26 cellular contexts compared by ENCODE assay signal in the genomic region with DNA sequence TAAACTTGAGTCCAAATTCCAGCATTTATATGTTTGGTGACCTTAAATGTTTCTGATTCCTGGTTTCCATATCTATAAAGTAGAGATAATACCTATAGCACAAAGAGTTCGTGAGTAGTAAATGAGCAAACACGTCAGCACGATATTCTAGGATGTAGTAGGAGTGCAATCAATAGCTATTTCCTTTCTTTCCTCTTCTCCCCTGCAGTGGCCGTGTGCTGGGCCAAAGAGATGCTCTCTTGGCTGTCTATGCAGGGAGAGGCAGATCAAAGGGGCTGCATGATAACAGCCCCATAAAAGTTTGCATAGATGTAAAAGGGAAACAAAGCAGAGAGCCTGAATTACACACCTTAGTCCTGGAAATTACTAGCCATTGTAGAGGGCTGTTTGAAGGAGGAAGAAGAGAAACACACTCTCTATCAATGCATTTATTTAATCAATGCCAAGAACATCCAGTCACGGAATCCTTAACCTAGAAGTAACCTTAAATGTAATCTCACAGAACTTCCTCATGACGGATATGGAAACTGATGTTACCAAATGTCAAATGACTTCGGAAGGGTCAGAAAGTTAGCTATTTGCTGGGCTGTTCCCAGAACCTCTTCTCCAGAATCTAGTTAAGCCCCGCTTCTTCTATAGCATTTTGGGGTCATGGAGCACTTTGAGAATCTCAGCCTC. TPM values are rescaled to one million over a fixed set of nuclear protein-coding genes. Genes with fewer than 3 reads are reported as not detected.
DNase-seq lines count a peak whose midpoint lies in the region; ATAC-seq and TF ChIP-seq lines count a peak whose summit lies in the region.
"Had no signal": no experiment of that assay in that cellular context is flagged by ENCODE, and none has a peak within 500 bp of the region (broad histone marks: within the 10 kb centered on the region; RNA-seq: fewer than 3 reads in every experiment).

No MANE protein-coding gene starts in this region.

- no peak overlapping the region for H3K9ac ChIP-seq in OCI-LY3 (ENCODE audit: low read length)

- H3K9me3 ChIP-seq in OCI-LY3 (ENCODE audit: insufficient read depth, low read length): no peaks in the 10 kb centered on the region
- H3K9me3 ChIP-seq in spleen: no peaks in the 10 kb centered on the region
- H3K9me3 ChIP-seq: ovary had no signal

- H3K36me3 ChIP-seq in OCI-LY3 (replicated peaks; ENCODE audit: low read depth, low read length): no peaks in the 10 kb centered on the region
- H3K36me3 ChIP-seq in spleen: no peaks in the 10 kb centered on the region
- H3K36me3 ChIP-seq: ovary had no signal

- H3K27ac Mint-ChIP-seq in naive thymus-derived CD8-positive, alpha-beta T cell: peak overlapping the region in 1 of 10 donors; percentile 50
- H3K27ac Mint-ChIP-seq: activated naive CD4-positive, alpha-beta T cell treated with anti-CD3 and anti-CD28 coated beads for 36 hours; T-helper 17 cell had no signal

- H3K4me3 ChIP-seq in OCI-LY3 (ENCODE audit: low read length) (no peak overlapping the region), spleen (peak overlapping the region in 1 of 8 donors; percentile 0)
- H3K4me3 ChIP-seq: ovary had no signal

- H3K36me3 Mint-ChIP-seq in naive thymus-derived CD8-positive, alpha-beta T cell: no peaks in the 10 kb centered on the region

- H3K9me3 Mint-ChIP-seq in naive thymus-derived CD8-positive, alpha-beta T cell: peaks cover 0 to 3% (median 0%) of the 10 kb centered on the region in 9 donors
- H3K9me3 Mint-ChIP-seq: activated naive CD4-positive, alpha-beta T cell treated with anti-CD3 and anti-CD28 coated beads for 36 hours had no signal

- no peak overlapping the region for H3K4me3 Mint-ChIP-seq in naive thymus-derived CD8-positive, alpha-beta T cell
- H3K4me3 Mint-ChIP-seq: activated naive CD4-positive, alpha-beta T cell treated with anti-CD3 and anti-CD28 coated beads for 36 hours; T-helper 17 cell had no signal

- DNase-seq in HT-29 (ENCODE audit: low spot score): peak; percentile 12
- DNase-seq in left lobe of liver (ENCODE audit: low spot score): no peak
- no peak for DNase-seq in spleen
- no peak for DNase-seq in NCI-H1694 treated with DMSO at 0.1 percent for 48 hours (lab: John Stamatoyannopoulos, UW)
- DNase-seq in naive thymus-derived CD8-positive, alpha-beta T cell: no peak
- DNase-seq: activated CD4-positive, alpha-beta T cell treated with anti-CD3 and anti-CD28 coated beads, Interleukin-2, amount 50 U/mL, for 4 hours; activated naive CD4-positive, alpha-beta T cell treated with anti-CD3 and anti-CD28 coated beads for 36 hours; activated T-cell treated with anti-CD3 and anti-CD28 coated beads for 4 hours; AML-193; cerebellar nuclear complex; effector memory CD4-positive, alpha-beta T cell; glutamatergic neuron; H7; left ventricle myocardium superior; NCI-H1092 treated with DMSO at 0.1 percent for 48 hours; NCI-H510A treated with DMSO at 0.1 percent for 48 hours; SIG-M5; stimulated activated CD4-positive, alpha-beta T cell treated with anti-CD3 and anti-CD28 coated beads, Interleukin-1b, Interleukin-23, amount 100 ng/mL, for 48 hours; stimulated activated naive CD4-positive, alpha-beta T cell treated with Interleukin-2 at 50 U/mL for 16 hours; T-helper 17 cell; trophoblast cell had no signal

- H3K27me3 ChIP-seq in OCI-LY3 (ENCODE audit: low read depth, low read length) (no peaks in the 10 kb centered on the region), spleen (replicated peaks in 1 of 7) (no peaks in the 10 kb centered on the region)
- H3K27me3 ChIP-seq: ovary had no signal

- 51 to 75% (median 59%) methylated on average over 8 of the region's 8 CpGs for WGBS in spleen, 5 donors

- intact Hi-C loops in spleen (cut with DNase I; ENCODE audit: low total_unique reads): no loop called here

- H4K20me1 ChIP-seq in OCI-LY3 (ENCODE audit: insufficient read depth, low read length): no peaks in the 10 kb centered on the region

- H3K4me1 ChIP-seq in OCI-LY3 (ENCODE audit: low read length) (peaks cover 34% of the 10 kb centered on the region), spleen (peaks cover 0 to 70% (median 31%) of the 10 kb centered on the region in 6 donors)

- peak overlapping the region; percentile 41; the same call in 1 of the 2 replicates for H2AFZ ChIP-seq in OCI-LY3 (ENCODE audit: low read depth, low read length)

- H3K27me3 Mint-ChIP-seq in naive thymus-derived CD8-positive, alpha-beta T cell: no peaks in the 10 kb centered on the region
- H3K27me3 Mint-ChIP-seq: T-helper 17 cell had no signal

- TF ChIP-seq CTCF in OCI-LY3 (IDR thresholded peaks at IDR 0.05; ENCODE audit: low read depth, low read length): no peak
- no peak for TF ChIP-seq CTCF in spleen (IDR thresholded peaks at IDR 0.05 in 8 of 11, conservative IDR thresholded peaks at IDR 0.05 in 3 of 11)

- peaks cover 11 to 55% (median 37%) of the 10 kb centered on the region in 4 donors for H3K4me1 Mint-ChIP-seq in naive thymus-derived CD8-positive, alpha-beta T cell

- H3K27ac ChIP-seq in OCI-LY3 (ENCODE audit: low read length): no peak overlapping the region
- peak overlapping the region in 6 of 8 donors; percentile 19 to 67 (median 57) for H3K27ac ChIP-seq in spleen
- H3K27ac ChIP-seq: ovary, VCaP had no signal

- no peaks in the 10 kb centered on the region for H3K79me2 ChIP-seq in OCI-LY3 (ENCODE audit: low read length)

- peak; percentile 53 for ATAC-seq in left lobe of liver
- no peak for ATAC-seq in GM18870 (IDR thresholded peaks at IDR 0.05; ENCODE audit: unreplicated experiment)
- no peak for ATAC-seq in naive thymus-derived CD8-positive, alpha-beta T cell
- ATAC-seq: left ventricle myocardium superior, T-helper 17 cell had no signal

- TF ChIP-seq POLR2A in spleen (IDR thresholded peaks at IDR 0.05): no peak

- H3K4me2 ChIP-seq in OCI-LY3 (ENCODE audit: low read length): peak overlapping the region; percentile 50

- POLR2A ChIA-PET in naive thymus-derived CD8-positive, alpha-beta T cell (lab: Charles Lee): no interaction called here

RNA-seq across cellular contexts. Expression of gene PLAC8, which starts 35.5 kb away (rescaled TPM):
- total RNA-seq in HT-29 (2014; rRNA removed; shearing (Covaris generic)): 9.8 and 10.8 TPM in 2 replicates
- 6.8 TPM for total RNA-seq in left lobe of liver
- total RNA-seq in spleen: 100 to 1,000 TPM; 156 to 341 (median 215) TPM
- 100 to 1,000 TPM; 193 to 321 (median 256) TPM for polyA plus RNA-seq in spleen
- 100 to 1,000 TPM; 222 to 258 TPM for total RNA-seq in naive thymus-derived CD8-positive, alpha-beta T cell
- polyA plus RNA-seq in naive thymus-derived CD8-positive, alpha-beta T cell: 100 to 1,000 TPM; 470 to 615 (median 609) TPM
- total RNA-seq: OCI-LY7 had no signal

Comparison
In these comparisons a context has a peak if more than half of its experiments do, and no peak if none do; other contexts are left out.
1. RNA of gene PLAC8, which starts 35.5 kb away (total RNA-seq): 222 to 258 TPM in naive thymus-derived CD8-positive, alpha-beta T cell and 156 to 341 TPM in spleen; 9.8 to 10.8 TPM in HT-29 and 6.8 TPM in left lobe of liver (single experiment); every median in the first group is over 10 times any median in the second.